In the genomic region with DNA sequence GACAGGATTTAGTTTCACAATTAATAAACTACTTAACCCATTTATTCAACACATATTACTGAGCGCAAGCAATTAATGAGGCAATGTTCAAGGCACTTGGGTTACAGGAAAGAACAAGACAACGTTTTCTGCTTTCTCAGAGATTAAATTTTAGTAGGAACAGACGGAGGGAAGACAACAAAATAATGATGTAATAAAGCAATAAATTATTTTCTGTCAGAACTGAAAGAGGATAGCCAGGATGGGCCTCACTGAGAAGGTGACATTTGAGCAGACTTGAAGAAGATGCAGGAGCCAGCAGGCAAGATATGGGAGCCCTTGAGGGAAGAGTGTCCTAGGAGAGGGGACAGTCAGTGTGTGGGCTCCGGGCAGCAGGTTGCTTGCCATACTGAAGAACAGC, we compare ENCODE assay signal across 27 cellular contexts. TPM values are rescaled to one million over a fixed set of nuclear protein-coding genes. Genes with fewer than 3 reads are reported as not detected.
"Had no signal": no experiment of that assay in that cellular context is flagged by ENCODE, and none has a peak within 500 bp of the region (broad histone marks: within the 10 kb centered on the region; RNA-seq: fewer than 3 reads in every experiment).

No MANE protein-coding gene starts in this region.

- H3K4me1 Mint-ChIP-seq: immature natural killer cell; mesothelial cell of epicardium; natural killer cell; stimulated activated naive B cell treated with anti-CD40 and anti-IgM and Interleukin-4, amounts not matched to agents 10 μg/mL and 1 μg/mL and 100 μg/mL, for 72 hours had no signal

- H3K27me3 ChIP-seq: ovary, right atrium auricular region, right lobe of liver, stomach, testis, thyroid gland, transverse colon, upper lobe of left lung, vagina had no signal

- H3K4me2 ChIP-seq: smooth muscle cell had no signal

- H3K4me3 Mint-ChIP-seq: immature natural killer cell; mesothelial cell of epicardium; natural killer cell; nephron progenitor cell; stimulated activated naive B cell treated with anti-CD40 and anti-IgM and Interleukin-4, amounts not matched to agents 10 μg/mL and 1 μg/mL and 100 μg/mL, for 72 hours had no signal

- DNase-seq: hypothalamus; immature natural killer cell; kidney; left colon; left ventricle myocardium inferior; mesendoderm; naive B cell; natural killer cell; nephron progenitor cell; ovary; right lobe of liver; stimulated activated CD4-positive, alpha-beta T cell treated with anti-CD3 and anti-CD28 coated beads, Interleukin-1b, Interleukin-23, amount 100 ng/mL, for 48 hours; stimulated activated CD4-positive, alpha-beta T cell treated with anti-CD3 and anti-CD28 coated beads, Interleukin-4, amount 100 ng/mL, for 1 hour; stimulated activated naive B cell treated with anti-CD40 and anti-IgM and Interleukin-4, amounts not matched to agents 10 μg/mL and 1 μg/mL and 100 μg/mL, for 72 hours; stimulated activated naive CD8-positive, alpha-beta T cell treated with anti-CD3 and anti-CD28 coated beads, Interleukin-15, Interleukin-2, amounts not matched to agents 100 U/mL and 50 U/mL, for 24 hours; stomach; testis; thyroid gland; transverse colon had no signal

- H3K27ac Mint-ChIP-seq: mesothelial cell of epicardium; natural killer cell; nephron progenitor cell; progenitor cell of endocrine pancreas; stimulated activated naive B cell treated with anti-CD40 and anti-IgM and Interleukin-4, amounts not matched to agents 10 μg/mL and 1 μg/mL and 100 μg/mL, for 72 hours had no signal

- H3K9me3 Mint-ChIP-seq: immature natural killer cell; mesothelial cell of epicardium; naive B cell; natural killer cell; nephron progenitor cell; stimulated activated naive B cell treated with anti-CD40 and anti-IgM and Interleukin-4, amounts not matched to agents 10 μg/mL and 1 μg/mL and 100 μg/mL, for 72 hours had no signal

- H3K4me3 ChIP-seq: left ventricle myocardium inferior, lung, ovary, right atrium auricular region, right lobe of liver, smooth muscle cell, stomach, testis, thyroid gland, transverse colon, upper lobe of left lung, vagina had no signal

- H3K27me3 Mint-ChIP-seq: naive B cell; progenitor cell of endocrine pancreas; stimulated activated naive B cell treated with anti-CD40 and anti-IgM and Interleukin-4, amounts not matched to agents 10 μg/mL and 1 μg/mL and 100 μg/mL, for 72 hours had no signal

- H3K27ac ChIP-seq: left ventricle myocardium inferior, ovary, right atrium auricular region, right lobe of liver, stomach, testis, thyroid gland, transverse colon, upper lobe of left lung, vagina had no signal

- H3K9me3 ChIP-seq: left ventricle myocardium inferior, ovary, right atrium auricular region, right lobe of liver, stomach, testis, thyroid gland, transverse colon, upper lobe of left lung, vagina had no signal

- ATAC-seq: left colon; natural killer cell; right lobe of liver; stimulated activated naive B cell treated with anti-CD40 and anti-IgM and Interleukin-4, amounts not matched to agents 10 μg/mL and 1 μg/mL and 100 μg/mL, for 72 hours; stimulated activated naive CD8-positive, alpha-beta T cell treated with anti-CD3 and anti-CD28 coated beads, Interleukin-15, Interleukin-2, amounts not matched to agents 100 U/mL and 50 U/mL, for 24 hours had no signal

- H3K36me3 ChIP-seq: ovary, right atrium auricular region, thyroid gland, transverse colon had no signal

- H3K4me1 ChIP-seq: right lobe of liver, stomach, testis, thyroid gland, transverse colon, upper lobe of left lung, vagina had no signal

RNA-seq across cellular contexts. Expression of a gene that starts 58.9 kb away (rescaled TPM):
- total RNA-seq: natural killer cell, pulmonary artery endothelial cell, right lobe of liver had no signal
